1 cellular context compared by ENCODE assay signal in the genomic region with DNA sequence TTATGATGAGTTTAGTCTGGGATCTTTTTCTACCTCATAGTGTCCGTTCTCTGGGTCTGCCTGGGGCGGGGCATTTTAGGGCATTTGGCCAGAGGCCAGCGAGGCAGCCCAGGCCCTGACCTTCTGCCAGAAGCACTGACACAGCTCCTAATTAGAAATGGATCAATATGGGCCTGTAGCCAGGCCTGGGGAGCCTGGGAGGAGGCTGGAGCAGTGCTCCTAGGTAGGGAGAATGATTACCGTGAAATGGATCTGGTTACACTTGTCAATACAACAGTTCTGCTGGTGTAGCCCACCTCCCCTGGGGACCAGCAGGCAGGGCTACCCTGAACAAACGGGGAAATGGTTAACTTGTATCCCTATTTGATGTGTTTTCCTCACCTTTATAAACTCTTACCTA.
TF ChIP-seq lines count a peak whose summit lies in the region.

No MANE protein-coding gene starts in this region.

TF ChIP-seq in HepG2, 621 proteins besides CTCF, POLR2A, EP300 and RAD21 (continued from another document and continues in another):
- TF ChIP-seq ZNF280B (CRISPR knock-in tag; IDR thresholded peaks at IDR 0.05; ENCODE audit: borderline replicate concordance): no peak
- no peak for TF ChIP-seq ZNF12 (CRISPR knock-in tag; IDR thresholded peaks at IDR 0.05)
- no peak for TF ChIP-seq CBX5 (CRISPR knock-in tag; IDR thresholded peaks at IDR 0.05; ENCODE audit: borderline replicate concordance)
- no peak for TF ChIP-seq GPBP1L1 (CRISPR knock-in tag; IDR thresholded peaks at IDR 0.05)
- no peak for TF ChIP-seq ZNF10 (CRISPR knock-in tag; IDR thresholded peaks at IDR 0.05; ENCODE audit: borderline replicate concordance, low read depth)
- TF ChIP-seq ZNF512B (CRISPR knock-in tag; IDR thresholded peaks at IDR 0.05; ENCODE audit: borderline replicate concordance): no peak
- TF ChIP-seq KDM6A (CRISPR knock-in tag; IDR thresholded peaks at IDR 0.05; ENCODE audit: low read depth): no peak
- TF ChIP-seq PAX8 (CRISPR knock-in tag; IDR thresholded peaks at IDR 0.05; ENCODE audit: borderline replicate concordance): no peak
- 0 out of 2 replicates have a peak, but pooled peaks have one; percentile 17 for TF ChIP-seq MED1 (CRISPR knock-in tag; IDR thresholded peaks at IDR 0.05)
- TF ChIP-seq ZNF430 (CRISPR knock-in tag; IDR thresholded peaks at IDR 0.05): no peak
- no peak for TF ChIP-seq NR0B2 (CRISPR knock-in tag; IDR thresholded peaks at IDR 0.05)
- no peak for TF ChIP-seq PHF8 (CRISPR knock-in tag; IDR thresholded peaks at IDR 0.05)
- TF ChIP-seq HOXA5 (CRISPR knock-in tag; IDR thresholded peaks at IDR 0.05): 0 out of 2 replicates have a peak, but pooled peaks have one; percentile 16
- TF ChIP-seq PHF5A (CRISPR knock-in tag; IDR thresholded peaks at IDR 0.05; ENCODE audit: low read depth, unreplicated experiment): no peak
- TF ChIP-seq STAT5B (CRISPR knock-in tag; IDR thresholded peaks at IDR 0.05): no peak
- TF ChIP-seq ARNTL (CRISPR knock-in tag; IDR thresholded peaks at IDR 0.05): no peak
- TF ChIP-seq ZNF256 (CRISPR knock-in tag; conservative IDR thresholded peaks at IDR 0.05): 0 out of 2 replicates have a peak, but pooled peaks have one; percentile 34
- TF ChIP-seq KDM1A (CRISPR knock-in tag; IDR thresholded peaks at IDR 0.05): no peak
- no peak for TF ChIP-seq NR2F2 (IDR thresholded peaks at IDR 0.05; ENCODE audit: borderline replicate concordance, low read depth)
- TF ChIP-seq, protein P1, sequence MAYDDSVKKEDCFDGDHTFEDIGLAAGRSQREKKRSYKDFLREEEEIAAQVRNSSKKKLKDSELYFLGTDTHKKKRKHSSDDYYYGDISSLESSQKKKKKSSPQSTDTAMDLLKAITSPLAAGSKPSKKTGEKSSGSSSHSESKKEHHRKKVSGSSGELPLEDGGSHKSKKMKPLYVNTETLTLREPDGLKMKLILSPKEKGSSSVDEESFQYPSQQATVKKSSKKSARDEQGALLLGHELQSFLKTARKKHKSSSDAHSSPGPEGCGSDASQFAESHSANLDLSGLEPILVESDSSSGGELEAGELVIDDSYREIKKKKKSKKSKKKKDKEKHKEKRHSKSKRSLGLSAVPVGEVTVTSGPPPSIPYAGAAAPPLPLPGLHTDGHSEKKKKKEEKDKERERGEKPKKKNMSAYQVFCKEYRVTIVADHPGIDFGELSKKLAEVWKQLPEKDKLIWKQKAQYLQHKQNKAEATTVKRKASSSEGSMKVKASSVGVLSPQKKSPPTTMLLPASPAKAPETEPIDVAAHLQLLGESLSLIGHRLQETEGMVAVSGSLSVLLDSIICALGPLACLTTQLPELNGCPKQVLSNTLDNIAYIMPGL (CRISPR knock-in tag; IDR thresholded peaks at IDR 0.05; ENCODE audit: borderline replicate concordance in 1 of 2, low read depth in 1 of 2): no peak
- no peak for TF ChIP-seq HBP1 (CRISPR knock-in tag; IDR thresholded peaks at IDR 0.05; ENCODE audit: low read depth)
- no peak for TF ChIP-seq ZBTB37 (CRISPR knock-in tag; IDR thresholded peaks at IDR 0.05)
- TF ChIP-seq RFXAP (CRISPR knock-in tag; IDR thresholded peaks at IDR 0.05; ENCODE audit: borderline replicate concordance): no peak
- TF ChIP-seq MATR3 (CRISPR knock-in tag; IDR thresholded peaks at IDR 0.05): no peak
- no peak for TF ChIP-seq ZSCAN30 (CRISPR knock-in tag; IDR thresholded peaks at IDR 0.05)
- no peak for TF ChIP-seq SRSF9 (IDR thresholded peaks at IDR 0.05; ENCODE audit: borderline replicate concordance, insufficient read depth, low read depth, low read length, poor library complexity, severe bottlenecking)
- no peak for TF ChIP-seq THRA (CRISPR knock-in tag; IDR thresholded peaks at IDR 0.05; ENCODE audit: borderline replicate concordance)
- no peak for TF ChIP-seq SYNCRIP (IDR thresholded peaks at IDR 0.05; ENCODE audit: insufficient read depth, low read depth, low read length)
- TF ChIP-seq SIN3B (IDR thresholded peaks at IDR 0.05; ENCODE audit: low read length): no peak
- no peak for TF ChIP-seq MTF2 (CRISPR knock-in tag; IDR thresholded peaks at IDR 0.05; ENCODE audit: borderline replicate concordance)
- 0 out of 2 replicates have a peak, but pooled peaks have one; percentile 33 for TF ChIP-seq ZBTB46 (CRISPR knock-in tag; IDR thresholded peaks at IDR 0.05; ENCODE audit: borderline replicate concordance)
- no peak for TF ChIP-seq ZNF510 (CRISPR knock-in tag; IDR thresholded peaks at IDR 0.05; ENCODE audit: low read depth)
- no peak for TF ChIP-seq MLLT10 (CRISPR knock-in tag; IDR thresholded peaks at IDR 0.05)
- TF ChIP-seq ZBTB10 (CRISPR knock-in tag; IDR thresholded peaks at IDR 0.05; ENCODE audit: borderline replicate concordance): no peak
- TF ChIP-seq ZNF224 (CRISPR knock-in tag; IDR thresholded peaks at IDR 0.05): no peak
- 0 out of 2 replicates have a peak, but pooled peaks have one; percentile 43 for TF ChIP-seq ZNF232 (CRISPR knock-in tag; IDR thresholded peaks at IDR 0.05; ENCODE audit: borderline replicate concordance)
- TF ChIP-seq NAIF1 (CRISPR knock-in tag; IDR thresholded peaks at IDR 0.05; ENCODE audit: borderline replicate concordance): no peak
